10 cellular contexts compared by ENCODE assay signal in the genomic region with DNA sequence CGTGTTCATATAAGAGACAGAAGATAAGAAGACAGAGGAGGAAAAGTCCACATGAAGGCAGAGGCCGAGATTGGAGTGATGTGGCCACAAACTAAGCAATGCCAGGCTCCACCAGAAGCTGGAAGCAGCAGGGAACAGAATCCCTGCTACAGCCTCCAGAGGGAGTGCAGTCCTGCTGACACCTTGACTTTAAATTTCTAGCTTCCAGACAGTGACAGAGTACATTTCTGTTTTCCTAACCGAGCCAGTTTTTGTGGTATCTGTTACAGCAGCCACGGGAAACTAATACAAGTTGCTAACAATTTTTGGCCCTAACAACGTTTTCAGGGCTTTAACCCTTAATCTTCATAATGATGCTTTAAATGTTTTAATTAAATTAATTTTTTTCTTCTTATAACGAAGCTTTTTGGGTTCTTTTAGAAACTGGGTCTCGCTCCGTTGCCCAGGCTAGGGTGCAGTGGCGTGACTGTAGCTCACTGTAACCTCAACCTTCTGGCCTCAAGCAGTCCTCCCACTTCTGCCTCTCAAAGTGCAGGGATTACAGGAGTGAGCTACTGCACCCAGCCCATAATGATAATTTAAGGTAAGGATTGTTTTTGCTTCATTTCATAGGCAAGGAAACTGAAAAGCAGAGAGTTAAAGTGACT.
DNase-seq lines count a peak whose midpoint lies in the region; ATAC-seq, FAIRE-seq and TF ChIP-seq lines count a peak whose summit lies in the region.
"Had no signal": no experiment of that assay in that cellular context is flagged by ENCODE, and none has a peak within 500 bp of the region (broad histone marks: within the 10 kb centered on the region; RNA-seq: fewer than 3 reads in every experiment).

No MANE protein-coding gene starts in this region.

- H3K4me3 Mint-ChIP-seq in activated T-cell treated with anti-CD3 and anti-CD28 coated beads, Interleukin-2, amount 50 U/mL, for 4 hours = no peak overlapping the region

- no peak overlapping the region for H3K9ac ChIP-seq in HCT116 (ENCODE audit: low read length)
- H3K9ac ChIP-seq in keratinocyte (ENCODE audit: control insufficient read depth, extremely low read depth, insufficient read depth, low read length) = no peak overlapping the region

- RAD21 ChIA-PET in HCT116 (lab: Charles Lee; ENCODE audit: low non-redundant PET in 1 of 2, low total read pairs in 2 of 2, uncharacterized antibody in 2 of 2, unreplicated experiment in 2 of 2) = no interaction called here

- no peaks in the 10 kb centered on the region for H3K9me2 ChIP-seq in HCT116 (ENCODE audit: insufficient read depth)

- in situ Hi-C loops in astrocyte of the cerebellum (cut with HindIII; ENCODE audit: low sequenced_read_pairs) = no loop called here

- intact Hi-C loops in HCT116 (cut with micrococcal nuclease) = no loop called here

- no peak overlapping the region for H3K4me2 ChIP-seq in HCT116 (ENCODE audit: low read length)
- H3K4me2 ChIP-seq in keratinocyte (ENCODE audit: control insufficient read depth, extremely low read depth, insufficient read depth, low read depth, low read length) = no peak overlapping the region

- H2AFZ ChIP-seq in HCT116 (ENCODE audit: low read depth, low read length, poor library complexity, severe bottlenecking) (no peak overlapping the region), keratinocyte (ENCODE audit: control insufficient read depth, low read length) (no peak overlapping the region)

- H3K27me3 ChIP-seq in AG04450 (ENCODE audit: control insufficient read depth, insufficient read depth, low read length) (no peaks in the 10 kb centered on the region), HCT116 (ENCODE audit: insufficient read depth, low read length) (no peaks in the 10 kb centered on the region), keratinocyte (ENCODE audit: control insufficient read depth, extremely low read depth, insufficient read depth, low read length) (no peaks in the 10 kb centered on the region)
- H3K27me3 ChIP-seq: ovary had no signal

- H3K36me3 Mint-ChIP-seq in activated T-cell treated with anti-CD3 and anti-CD28 coated beads, Interleukin-2, amount 50 U/mL, for 4 hours (ENCODE audit: insufficient read depth) = no peaks in the 10 kb centered on the region

- no peak for DNase-seq in AG04450 (ENCODE audit: low read depth, low spot score)
- DNase-seq in HCT116 (ENCODE audit: low read depth, low spot score) = peak; percentile 12
- DNase-seq in astrocyte of the cerebellum (ENCODE audit: low read depth) = no peak
- DNase-seq in keratinocyte (ENCODE audit: low read depth, low spot score) = no peak
- DNase-seq in activated T-cell treated with anti-CD3 and anti-CD28 coated beads, Interleukin-2, amount 50 U/mL, for 48 hours = no peak
- DNase-seq in cerebellar cortex (ENCODE audit: low spot score) = no peak
- DNase-seq in activated T-cell treated with anti-CD3 and anti-CD28 coated beads, Interleukin-2, amount 50 U/mL, for 4 hours = no peak
- no peak for DNase-seq in medulla oblongata (ENCODE audit: extremely low spot score)
- DNase-seq: head of caudate nucleus, ovary had no signal

- CTCF ChIA-PET in AG04450 (lab: Charles Lee) (interaction anchor here (1.7 kb wide), 1 partner anchor 835 kb away, joined by 5 read pairs; no protein-coding TSS in a partner anchor), HCT116 (lab: Charles Lee) (interaction anchor here (0.9 to 1.3 kb wide), 4 partner anchors 32 to 831 kb away, joined by 3 to 4 read pairs (median 4); no protein-coding TSS in a partner anchor)

- POLR2A ChIA-PET in AG04450 (lab: Yijun Ruan, JAX) (no interaction called here), HCT116 (lab: Charles Lee) (no interaction called here)

- H3K9me3 ChIP-seq in AG04450 (ENCODE audit: control insufficient read depth, insufficient read depth, low read length) (no peaks in the 10 kb centered on the region), HCT116 (ENCODE audit: control insufficient read depth in 1 of 2, insufficient read depth in 1 of 2, low read depth in 1 of 2, low read length in 2 of 2) (no peaks in the 10 kb centered on the region), keratinocyte (ENCODE audit: control insufficient read depth, low read depth, low read length) (no peaks in the 10 kb centered on the region)
- H3K9me3 ChIP-seq: ovary had no signal

- no peak overlapping the region for H3K27ac ChIP-seq in AG04450 (ENCODE audit: low read depth, low read length)
- no peak overlapping the region for H3K27ac ChIP-seq in HCT116 (ENCODE audit: low read depth, low read length)
- H3K27ac ChIP-seq in keratinocyte (ENCODE audit: control insufficient read depth, insufficient read depth, low read length) = no peak overlapping the region
- H3K27ac ChIP-seq: ovary had no signal

- H3K79me2 ChIP-seq in HCT116 (ENCODE audit: insufficient read depth, low read length) (no peaks in the 10 kb centered on the region), keratinocyte (ENCODE audit: control insufficient read depth, insufficient read depth, low read length) (no peaks in the 10 kb centered on the region)

- no peak overlapping the region for H3K4me3 ChIP-seq in AG04450 (ENCODE audit: low read depth, low read length)
- no peak overlapping the region for H3K4me3 ChIP-seq in HCT116 (replicated peaks in 1 of 2; ENCODE audit: low read depth in 1 of 2, low read length in 2 of 2)
- H3K4me3 ChIP-seq in astrocyte of the cerebellum (ENCODE audit: low read depth, low read length) = no peak overlapping the region
- H3K4me3 ChIP-seq in keratinocyte (ENCODE audit: control insufficient read depth in 2 of 3, extremely low read depth in 1 of 3, insufficient read depth in 2 of 3, low read depth in 1 of 3, low read length in 3 of 3) = no peak overlapping the region
- H3K4me3 ChIP-seq: ovary had no signal

- TF ChIP-seq POLR2A in HCT116 (IDR thresholded peaks at IDR 0.05; ENCODE audit: borderline replicate concordance, extremely low read depth, insufficient read depth, insufficient read length) = no peak

- no TSS peak for BruUV-seq in HCT116 (replicated peaks; lab: Mats Ljungman, UMichigan)

- H3K4me1 ChIP-seq in HCT116 (ENCODE audit: control insufficient read depth in 1 of 2, insufficient read depth in 2 of 2, low read length in 2 of 2) (peaks cover 9 to 23% of the 10 kb centered on the region in 2 experiments), keratinocyte (ENCODE audit: control insufficient read depth, extremely low read depth, insufficient read depth, low read length) (peaks cover 7% of the 10 kb centered on the region)

- FAIRE-seq in keratinocyte (lab: Jason Lieb, UNC) = no peak

- H3K27me3 Mint-ChIP-seq in activated T-cell treated with anti-CD3 and anti-CD28 coated beads, Interleukin-2, amount 50 U/mL, for 4 hours (ENCODE audit: low read depth) = no peaks in the 10 kb centered on the region

- H4K20me1 ChIP-seq in HCT116 (ENCODE audit: insufficient read depth) (no peaks in the 10 kb centered on the region), keratinocyte (ENCODE audit: control insufficient read depth, extremely low read depth, insufficient read depth, low read length) (no peaks in the 10 kb centered on the region)

- no peaks in the 10 kb centered on the region for H3K36me3 ChIP-seq in HCT116 (ENCODE audit: control insufficient read depth in 1 of 2, insufficient read depth in 2 of 2, low read length in 2 of 2)
- no peaks in the 10 kb centered on the region for H3K36me3 ChIP-seq in keratinocyte (ENCODE audit: control insufficient read depth in 2 of 2, extremely low read depth in 1 of 2, insufficient read depth in 2 of 2, low read length in 2 of 2)
- H3K36me3 ChIP-seq: ovary had no signal

- peak; percentile 50; the same call in 1 of the 2 replicates for TF ChIP-seq RAD21 in HCT116 (IDR thresholded peaks at IDR 0.05; ENCODE audit: low read depth)

- TF ChIP-seq CTCF in AG04450 (IDR thresholded peaks at IDR 0.05; ENCODE audit: low read depth, low read length) = peak; percentile 48
- peak in 2 of 3 experiments; percentile 48 to 52; a peak in 4 of 6 replicates for TF ChIP-seq CTCF in HCT116 (IDR thresholded peaks at IDR 0.05 in 2 of 3, conservative IDR thresholded peaks at IDR 0.05 in 1 of 3; ENCODE audit: borderline replicate concordance in 1 of 3, insufficient read depth in 1 of 3, low read depth in 2 of 3, low read length in 2 of 3)
- peak; percentile 45 for TF ChIP-seq CTCF in astrocyte of the cerebellum (IDR thresholded peaks at IDR 0.05; ENCODE audit: low read depth, low read length, missing control alignments)
- peak; percentile 34 to 66 (median 51) for TF ChIP-seq CTCF in keratinocyte (optimal IDR thresholded peaks at IDR 0.05 in 1 of 3, IDR thresholded peaks at IDR 0.05 in 1 of 3, conservative IDR thresholded peaks at IDR 0.05 in 1 of 3; ENCODE audit: extremely low read depth in 1 of 3, insufficient read depth in 2 of 3, low read length in 3 of 3)

- H3K9me1 ChIP-seq in keratinocyte (ENCODE audit: control insufficient read depth, extremely low read depth, insufficient read depth, low read length) = no peaks in the 10 kb centered on the region

- H3K9me3 Mint-ChIP-seq in activated T-cell treated with anti-CD3 and anti-CD28 coated beads, Interleukin-2, amount 50 U/mL, for 4 hours = peaks cover 3% of the 10 kb centered on the region

- dilution Hi-C loops in keratinocyte (cut with MboI; ENCODE audit: extremely low pct_ligation_motif_present, low sequenced_read_pairs) = no loop called here

- peak; percentile 74 for ATAC-seq in HCT116
- ATAC-seq in activated T-cell treated with anti-CD3 and anti-CD28 coated beads, Interleukin-2, amount 50 U/mL, for 4 hours = no peak

- peaks cover 20% of the 10 kb centered on the region for H3K4me1 Mint-ChIP-seq in activated T-cell treated with anti-CD3 and anti-CD28 coated beads, Interleukin-2, amount 50 U/mL, for 4 hours (ENCODE audit: low read depth)

TF ChIP-seq in HCT116, 20 proteins besides CTCF, POLR2A, EP300 and RAD21 (continues in another document):
- TF ChIP-seq EGR1 (IDR thresholded peaks at IDR 0.05; ENCODE audit: low read depth) (no peak), YY1 (IDR thresholded peaks at IDR 0.05; ENCODE audit: extremely low read depth, insufficient replicate concordance, low read depth, low read length) (no peak), CEBPB (IDR thresholded peaks at IDR 0.05; ENCODE audit: low read depth) (no peak), ZFX (IDR thresholded peaks at IDR 0.05) (no peak), ZNF274 (IDR thresholded peaks at IDR 0.05; ENCODE audit: low read depth, low read length) (no peak)
- TF ChIP-seq, protein P1, sequence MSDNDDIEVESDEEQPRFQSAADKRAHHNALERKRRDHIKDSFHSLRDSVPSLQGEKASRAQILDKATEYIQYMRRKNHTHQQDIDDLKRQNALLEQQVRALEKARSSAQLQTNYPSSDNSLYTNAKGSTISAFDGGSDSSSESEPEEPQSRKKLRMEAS (IDR thresholded peaks at IDR 0.05) = no peak
